Comparison of ENCODE assay signal across 8 cellular contexts in the genomic region with DNA sequence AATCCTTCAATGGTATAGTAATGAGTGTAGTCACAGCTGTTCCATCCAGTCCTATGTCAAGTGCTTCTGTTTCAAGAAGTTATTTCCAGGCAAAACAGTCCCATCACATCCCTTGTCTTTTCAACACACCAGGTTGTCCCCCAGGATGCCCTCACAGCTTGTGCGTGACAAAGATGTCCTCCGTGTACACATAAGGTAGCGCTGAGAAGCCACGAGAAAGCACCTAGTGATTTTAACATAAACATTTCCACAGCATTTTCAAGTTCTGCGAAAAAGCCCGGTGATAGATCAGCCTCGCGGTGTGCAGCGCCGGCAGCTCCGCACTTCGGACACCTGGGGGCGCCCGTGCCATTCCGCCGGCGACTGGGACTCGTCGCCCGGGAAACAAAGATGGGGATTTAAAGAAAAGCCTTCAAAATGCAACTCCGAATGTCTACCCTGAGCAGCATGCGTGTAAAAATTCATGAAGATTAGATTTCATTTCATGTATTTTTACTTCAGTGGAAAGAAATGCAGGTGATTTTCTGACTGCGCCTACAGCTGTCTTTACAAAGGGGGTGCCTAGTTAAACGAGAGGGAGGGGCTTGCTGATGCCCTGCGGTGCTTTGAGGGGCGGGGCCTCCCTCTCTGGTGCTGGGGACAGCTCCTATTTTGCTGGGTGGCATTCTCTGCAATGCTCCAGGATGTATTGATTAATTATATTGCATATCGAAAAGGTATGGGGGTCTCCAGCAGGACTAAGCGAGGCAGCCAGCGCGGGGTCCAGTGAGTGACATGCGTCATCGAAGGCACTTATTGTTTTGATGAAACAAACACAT. TPM values are rescaled to one million over a fixed set of nuclear protein-coding genes. Genes with fewer than 3 reads are reported as not detected.
DNase-seq lines count a peak whose midpoint lies in the region; ATAC-seq and TF ChIP-seq lines count a peak whose summit lies in the region.

No MANE protein-coding gene starts in this region.

- no peaks in the 10 kb centered on the region for H3K9me3 Mint-ChIP-seq in WTC11

- peak; percentile 89 for TF ChIP-seq CTCF in WTC11 (IDR thresholded peaks at IDR 0.05)

- peaks cover 13% of the 10 kb centered on the region for H3K27me3 Mint-ChIP-seq in WTC11 (ENCODE audit: low read depth)

- H3K4me1 Mint-ChIP-seq in WTC11 = peaks cover 15% of the 10 kb centered on the region

- H3K36me3 Mint-ChIP-seq in WTC11 = no peaks in the 10 kb centered on the region

- H3K27ac Mint-ChIP-seq in WTC11 = no peak overlapping the region

- POLR2A ChIA-PET in WTC11 (lab: Charles Lee) = interaction anchor here (1.3 kb wide), 1 partner anchor 40 kb away, joined by 3 read pairs; no protein-coding TSS in a partner anchor

- H3K4me3 Mint-ChIP-seq in WTC11 = peak overlapping the region; percentile 65

- ATAC-seq in HG02852 (IDR thresholded peaks at IDR 0.05; ENCODE audit: unreplicated experiment) = peak; percentile 82
- ATAC-seq in WTC11 = peak; percentile 76

- CTCF ChIA-PET in WTC11 (lab: Charles Lee) = interaction anchor here (0.5 to 4.8 kb wide), 40 partner anchors 8 to 902 kb away, joined by 3 to 63 read pairs (median 4); a partner anchor contains a TSS

- DNase-seq in NCI-H187 (lab: John Stamatoyannopoulos, UW) = peak; percentile 16 to 19
- DNase-seq in NCI-H187 treated with DMSO at 0.1 percent for 48 hours (lab: John Stamatoyannopoulos, UW) = no peak
- peak; percentile 35 for DNase-seq in NCI-H2107 treated with DMSO at 0.1 percent for 48 hours (lab: John Stamatoyannopoulos, UW; ENCODE audit: unreplicated experiment)
- DNase-seq in WTC11 (ENCODE audit: low spot score) = peak; percentile 79
- peak; percentile 75 for DNase-seq in cerebellar cortex (ENCODE audit: low spot score)
- peak; percentile 72 for DNase-seq in kidney tubule cell (ENCODE audit: low spot score)
- DNase-seq in stimulated activated CD4-positive, alpha-beta T cell treated with anti-CD3 and anti-CD28 coated beads, Interleukin-4, amount 100 ng/mL, for 48 hours (ENCODE audit: low read depth in 2 of 2) = peak; percentile 56 to 69

TF ChIP-seq in WTC11, 78 proteins besides CTCF, POLR2A, EP300 and RAD21:
- TF ChIP-seq, protein P1, sequence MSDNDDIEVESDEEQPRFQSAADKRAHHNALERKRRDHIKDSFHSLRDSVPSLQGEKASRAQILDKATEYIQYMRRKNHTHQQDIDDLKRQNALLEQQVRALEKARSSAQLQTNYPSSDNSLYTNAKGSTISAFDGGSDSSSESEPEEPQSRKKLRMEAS (CRISPR knock-in tag; IDR thresholded peaks at IDR 0.05) = 0 out of 2 replicates have a peak, but pooled peaks have one; percentile 23
- TF ChIP-seq SOX15 (CRISPR knock-in tag; IDR thresholded peaks at IDR 0.05) = no peak
- no peak for TF ChIP-seq SP1 (CRISPR knock-in tag; conservative IDR thresholded peaks at IDR 0.05)
- no peak for TF ChIP-seq CREM (CRISPR knock-in tag; IDR thresholded peaks at IDR 0.05)
- TF ChIP-seq, protein P2, sequence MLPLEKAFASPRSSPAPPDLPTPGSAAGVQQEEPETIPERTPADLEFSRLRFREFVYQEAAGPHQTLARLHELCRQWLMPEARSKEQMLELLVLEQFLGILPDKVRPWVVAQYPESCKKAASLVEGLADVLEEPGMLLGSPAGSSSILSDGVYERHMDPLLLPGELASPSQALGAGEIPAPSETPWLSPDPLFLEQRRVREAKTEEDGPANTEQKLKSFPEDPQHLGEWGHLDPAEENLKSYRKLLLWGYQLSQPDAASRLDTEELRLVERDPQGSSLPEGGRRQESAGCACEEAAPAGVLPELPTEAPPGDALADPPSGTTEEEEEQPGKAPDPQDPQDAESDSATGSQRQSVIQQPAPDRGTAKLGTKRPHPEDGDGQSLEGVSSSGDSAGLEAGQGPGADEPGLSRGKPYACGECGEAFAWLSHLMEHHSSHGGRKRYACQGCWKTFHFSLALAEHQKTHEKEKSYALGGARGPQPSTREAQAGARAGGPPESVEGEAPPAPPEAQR (CRISPR knock-in tag; IDR thresholded peaks at IDR 0.05) = no peak
- TF ChIP-seq ETV6 (CRISPR knock-in tag; IDR thresholded peaks at IDR 0.05) = no peak
- TF ChIP-seq, protein P3, sequence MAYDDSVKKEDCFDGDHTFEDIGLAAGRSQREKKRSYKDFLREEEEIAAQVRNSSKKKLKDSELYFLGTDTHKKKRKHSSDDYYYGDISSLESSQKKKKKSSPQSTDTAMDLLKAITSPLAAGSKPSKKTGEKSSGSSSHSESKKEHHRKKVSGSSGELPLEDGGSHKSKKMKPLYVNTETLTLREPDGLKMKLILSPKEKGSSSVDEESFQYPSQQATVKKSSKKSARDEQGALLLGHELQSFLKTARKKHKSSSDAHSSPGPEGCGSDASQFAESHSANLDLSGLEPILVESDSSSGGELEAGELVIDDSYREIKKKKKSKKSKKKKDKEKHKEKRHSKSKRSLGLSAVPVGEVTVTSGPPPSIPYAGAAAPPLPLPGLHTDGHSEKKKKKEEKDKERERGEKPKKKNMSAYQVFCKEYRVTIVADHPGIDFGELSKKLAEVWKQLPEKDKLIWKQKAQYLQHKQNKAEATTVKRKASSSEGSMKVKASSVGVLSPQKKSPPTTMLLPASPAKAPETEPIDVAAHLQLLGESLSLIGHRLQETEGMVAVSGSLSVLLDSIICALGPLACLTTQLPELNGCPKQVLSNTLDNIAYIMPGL (CRISPR knock-in tag; IDR thresholded peaks at IDR 0.05) = peak; percentile 27; the same call in 1 of the 2 replicates

RNA-seq across cellular contexts. Expression of a gene that starts 49.9 kb away (rescaled TPM):
- not detected in 3 replicates for total RNA-seq in WTC11 (2021)
